In genomic region chr14:35223927-35224326, GRCh38 we compare ENCODE assay signal across 22 cellular contexts.
"Had no signal": no experiment of that assay in that cellular context is flagged by ENCODE, and none has a peak within 500 bp of the region (broad histone marks: within the 10 kb centered on the region; RNA-seq: fewer than 3 reads in every experiment).

No MANE protein-coding gene starts in this region.

- H3K36me3 ChIP-seq: cardiac muscle cell had no signal

- DNase-seq: activated CD4-positive, alpha-beta memory T cell treated with anti-CD3 and anti-CD28 coated beads, Interleukin-2, amount 10 ng/mL, durations not matched to agents 7 days and 5 days; activated naive CD4-positive, alpha-beta T cell treated with Interleukin-2 at 50 U/mL for 16 hours; dorsolateral prefrontal cortex; endodermal cell; erythroblast; hippocampal formation; kidney; left ventricle myocardium superior; nucleus accumbens; posterior cingulate gyrus; stimulated activated CD4-positive, alpha-beta T cell treated with anti-CD3 and anti-CD28 coated beads, Interleukin-15, amount 100 ng/mL, for 24 hours; stimulated activated CD4-positive, alpha-beta T cell treated with anti-CD3 and anti-CD28 coated beads, Interleukin-4, amount 100 ng/mL, for 1 hour; stimulated activated naive CD4-positive, alpha-beta T cell treated with Interleukin-2 at 50 U/mL for 16 hours; T-helper 1 cell had no signal

- H3K27me3 Mint-ChIP-seq: activated CD4-positive, alpha-beta memory T cell treated with anti-CD3 and anti-CD28 coated beads, Interleukin-2, amount 10 ng/mL, durations not matched to agents 7 days and 5 days; memory B cell; type B pancreatic cell had no signal

- H3K4me3 ChIP-seq: cardiac muscle cell, dorsolateral prefrontal cortex, SK-N-MC, skin epidermis had no signal

- H3K9me3 Mint-ChIP-seq: activated CD4-positive, alpha-beta memory T cell treated with anti-CD3 and anti-CD28 coated beads, Interleukin-2, amount 10 ng/mL, durations not matched to agents 7 days and 5 days; activated T-helper 1 cell treated with anti-CD3 and anti-CD28 coated beads, Interleukin-12 subunit alpha, Interleukin-12 subunit beta, Interleukin-2, Interleukin-4 antibody, amounts not matched to agents 30 ng/mL and 10 ng/mL and 1 ng/mL, durations not matched to agents 14 hours and 24 hours and 36 hours; endodermal cell; memory B cell; nephron; type B pancreatic cell had no signal

- H3K27ac Mint-ChIP-seq: activated CD4-positive, alpha-beta memory T cell treated with anti-CD3 and anti-CD28 coated beads, Interleukin-2, amount 10 ng/mL, durations not matched to agents 7 days and 5 days; activated T-helper 1 cell treated with anti-CD3 and anti-CD28 coated beads, Interleukin-12 subunit alpha, Interleukin-12 subunit beta, Interleukin-2, Interleukin-4 antibody, amounts not matched to agents 30 ng/mL and 10 ng/mL and 1 ng/mL, durations not matched to agents 14 hours and 24 hours and 36 hours; endodermal cell; memory B cell; nephron; type B pancreatic cell had no signal

- H3K4me1 Mint-ChIP-seq: endodermal cell had no signal

- H3K4me3 Mint-ChIP-seq: activated CD4-positive, alpha-beta memory T cell treated with anti-CD3 and anti-CD28 coated beads, Interleukin-2, amount 10 ng/mL, durations not matched to agents 7 days and 5 days; activated T-helper 1 cell treated with anti-CD3 and anti-CD28 coated beads, Interleukin-12 subunit alpha, Interleukin-12 subunit beta, Interleukin-2, Interleukin-4 antibody, amounts not matched to agents 30 ng/mL and 10 ng/mL and 1 ng/mL, durations not matched to agents 14 hours and 24 hours and 36 hours; endodermal cell; memory B cell; nephron; type B pancreatic cell had no signal

- H3K27ac ChIP-seq: cardiac muscle cell, SK-N-MC, skin epidermis, VCaP had no signal

- ATAC-seq: left ventricle myocardium superior had no signal

- H3K27me3 ChIP-seq: cardiac muscle cell, dorsolateral prefrontal cortex had no signal
